In the genomic region with DNA sequence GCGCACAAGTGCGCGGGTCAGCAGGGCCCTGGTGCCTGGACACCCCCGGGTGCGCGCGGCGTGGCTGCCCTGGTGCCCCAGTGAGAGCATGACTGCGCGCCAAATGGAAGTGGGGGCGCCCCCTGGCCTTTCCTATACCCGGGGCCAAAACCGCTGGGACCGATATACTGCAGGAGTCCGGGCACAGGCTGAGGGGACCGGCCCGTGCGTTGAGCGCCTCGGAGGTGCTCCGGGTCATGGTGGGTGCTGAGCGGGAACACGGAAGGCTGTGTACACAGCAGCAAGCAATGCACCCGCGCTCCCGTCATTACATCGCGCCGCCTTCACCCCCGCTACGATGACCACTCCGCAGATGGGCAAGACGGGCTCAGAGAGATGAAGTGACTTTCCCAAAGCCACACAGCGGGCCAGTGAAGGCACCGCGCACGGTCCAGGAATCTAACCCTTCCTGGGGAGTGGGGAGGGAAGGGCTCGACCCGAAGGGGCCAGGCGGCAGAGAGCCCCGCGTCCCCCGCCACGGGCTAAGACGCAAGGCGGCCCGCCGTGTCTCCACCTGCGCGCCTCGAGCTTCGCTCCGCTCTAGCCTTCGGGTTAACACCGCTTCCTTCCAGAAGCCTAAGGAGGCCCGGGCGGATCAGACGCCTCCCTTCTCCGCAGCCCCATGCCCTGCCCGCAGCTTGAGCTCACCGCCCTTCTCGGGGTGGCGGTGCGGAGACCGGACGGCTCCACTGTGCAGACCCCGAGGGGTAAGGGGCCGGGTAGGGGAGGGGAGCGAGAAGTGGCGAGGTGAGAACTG, we compare ENCODE assay signal across 1 cellular context.
TF ChIP-seq lines count a peak whose summit lies in the region.

No MANE protein-coding gene starts in this region.

TF ChIP-seq in HEK293, 187 proteins besides CTCF, POLR2A, EP300 and RAD21:
- TF ChIP-seq WT1 (tag by site-specific recombination; IDR thresholded peaks at IDR 0.05) (peak; percentile 42; the same call in 1 of the 2 replicates), ZEB2 (tag by site-specific recombination; IDR thresholded peaks at IDR 0.05) (no peak)
